ENCODE assay signal across 9 cellular contexts in the genomic region with DNA sequence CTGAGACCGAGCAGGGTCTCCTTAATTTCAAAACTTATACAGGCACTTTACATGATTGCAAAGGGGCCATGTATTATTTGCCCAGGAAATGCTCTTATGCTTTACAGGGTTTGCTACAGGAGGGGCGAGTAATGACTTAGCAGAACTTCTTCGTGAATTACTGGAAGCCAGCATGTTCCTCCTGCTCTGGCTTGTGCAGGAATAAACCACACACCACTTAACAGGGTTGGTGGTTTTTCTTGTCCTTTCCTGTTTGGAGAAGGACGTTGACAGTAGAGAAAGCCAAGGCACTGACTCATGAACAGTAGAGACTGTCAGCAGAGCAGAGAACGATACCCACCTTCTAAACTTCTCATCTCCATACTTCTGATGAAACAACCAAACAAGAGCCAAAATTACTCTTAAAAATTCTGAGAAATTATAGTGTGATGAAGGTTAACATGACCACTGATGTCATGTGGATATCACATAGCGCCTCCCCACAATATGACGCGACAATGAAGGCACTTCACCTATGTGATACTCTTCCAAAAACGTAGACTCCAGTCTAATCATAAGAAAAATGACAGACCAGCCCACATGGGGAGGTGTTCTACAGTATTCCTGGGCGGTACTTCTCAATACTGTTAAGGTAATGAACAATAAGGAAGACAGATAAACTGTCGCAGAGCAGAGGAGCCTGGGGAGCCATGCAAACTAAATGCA. TPM values are rescaled to one million over a fixed set of nuclear protein-coding genes. Genes with fewer than 3 reads are reported as not detected.
DNase-seq lines count a peak whose midpoint lies in the region; ATAC-seq and TF ChIP-seq lines count a peak whose summit lies in the region.
"Had no signal": no experiment of that assay in that cellular context is flagged by ENCODE, and none has a peak within 500 bp of the region (broad histone marks: within the 10 kb centered on the region; RNA-seq: fewer than 3 reads in every experiment).

No MANE protein-coding gene starts in this region.

- no peaks in the 10 kb centered on the region for H3K9me3 ChIP-seq in WERI-Rb-1 (ENCODE audit: severe bottlenecking)

- H3K36me3 ChIP-seq in WERI-Rb-1: no peaks in the 10 kb centered on the region
- H3K36me3 ChIP-seq: heart right ventricle had no signal

- peaks cover 12 to 34% (median 17%) of the 10 kb centered on the region in 5 donors for H3K27me3 Mint-ChIP-seq in naive thymus-derived CD8-positive, alpha-beta T cell

- H3K4me3 Mint-ChIP-seq in naive thymus-derived CD8-positive, alpha-beta T cell: peak overlapping the region in 9 of 10 donors; percentile 12 to 79 (median 58)

- H3K36me3 Mint-ChIP-seq in naive thymus-derived CD8-positive, alpha-beta T cell: no peaks in the 10 kb centered on the region

- no peak for TF ChIP-seq CTCF in WERI-Rb-1 (IDR thresholded peaks at IDR 0.05; ENCODE audit: low read depth, low read length)

- POLR2A ChIA-PET in naive thymus-derived CD8-positive, alpha-beta T cell (lab: Charles Lee): no interaction called here

- H3K27ac ChIP-seq in WERI-Rb-1: no peak overlapping the region

- H3K27me3 ChIP-seq in WERI-Rb-1 (ENCODE audit: insufficient read depth, low read depth, severe bottlenecking): peaks cover 36% of the 10 kb centered on the region

- H3K9me3 Mint-ChIP-seq in naive thymus-derived CD8-positive, alpha-beta T cell: peaks cover 0 to 1% (median 0%) of the 10 kb centered on the region in 9 donors

- peak; percentile 46 for ATAC-seq in HG03378 (IDR thresholded peaks at IDR 0.05; ENCODE audit: unreplicated experiment)
- ATAC-seq in naive thymus-derived CD8-positive, alpha-beta T cell: peak; percentile 35 to 54

- DNase-seq in Daoy (ENCODE audit: low read depth) (peak; percentile 87), NCI-H226 (no peak), hypothalamus (lab: John Stamatoyannopoulos, UW) (no peak), NCI-H526 (lab: John Stamatoyannopoulos, UW) (no peak), WERI-Rb-1 (no peak)
- peak; percentile 51 to 56 for DNase-seq in activated T-cell treated with anti-CD3 and anti-CD28 coated beads, Interleukin-2, amount 50 U/mL, for 48 hours
- peak in 1 of 10 donors; percentile 5 for DNase-seq in naive thymus-derived CD8-positive, alpha-beta T cell
- DNase-seq: heart right ventricle had no signal

- peaks cover 5 to 15% (median 10%) of the 10 kb centered on the region in 4 donors for H3K4me1 Mint-ChIP-seq in naive thymus-derived CD8-positive, alpha-beta T cell

- no peak overlapping the region for H3K4me3 ChIP-seq in WERI-Rb-1 (ENCODE audit: low read depth, low read length)

- peak overlapping the region in 2 of 10 donors; percentile 36 to 41 for H3K27ac Mint-ChIP-seq in naive thymus-derived CD8-positive, alpha-beta T cell

RNA-seq across cellular contexts. Expression of a gene that starts 24.7 kb away (rescaled TPM):
- 3.7 TPM in 2 replicates for total RNA-seq in Daoy (2014; rRNA removed; shearing (Covaris generic))
- total RNA-seq in naive thymus-derived CD8-positive, alpha-beta T cell: 10 to 100 TPM; 12.2 to 14.9 TPM
- 1 to 10 TPM; 1.8 to 5.6 (median 2.6) TPM for polyA plus RNA-seq in naive thymus-derived CD8-positive, alpha-beta T cell

Comparison
In these comparisons a context has a peak if more than half of its experiments do, and no peak if none do; other contexts are left out.
1. DNase-seq: peak in Daoy (single experiment) and activated T-cell treated with anti-CD3 and anti-CD28 coated beads, Interleukin-2, amount 50 U/mL, for 48 hours (2 of 2); none in NCI-H226 (single experiment), hypothalamus (0 of 51), NCI-H526 (0 of 2) and WERI-Rb-1 (single experiment).